ENCODE assay signal across 2 cellular contexts in the genomic region with DNA sequence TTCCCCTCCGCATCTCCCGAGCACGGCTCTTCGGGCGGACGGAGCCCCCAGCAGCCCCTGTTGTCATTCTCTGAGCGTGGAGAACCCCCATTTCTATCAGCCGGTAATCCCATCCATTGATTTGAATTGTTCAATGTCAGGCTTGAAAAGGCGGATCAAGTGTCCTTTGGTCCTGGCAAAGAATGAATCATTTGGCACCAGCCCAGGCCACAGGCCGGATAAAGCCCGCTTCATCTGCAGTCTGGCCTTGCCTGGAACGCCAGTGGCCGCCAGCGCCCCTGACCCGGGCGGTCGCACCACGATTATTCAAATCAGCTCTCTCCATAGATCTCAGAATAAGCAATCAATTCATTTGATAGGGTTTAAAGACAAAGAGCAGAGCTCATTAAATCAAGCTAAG.
TF ChIP-seq lines count a peak whose summit lies in the region.

No MANE protein-coding gene starts in this region.

TF ChIP-seq in SK-N-SH treated with all-trans-retinoic acid at 6 μM for 48 hours, 23 proteins besides CTCF, POLR2A, EP300 and RAD21 (continued from another document):
- TF ChIP-seq, protein P1, sequence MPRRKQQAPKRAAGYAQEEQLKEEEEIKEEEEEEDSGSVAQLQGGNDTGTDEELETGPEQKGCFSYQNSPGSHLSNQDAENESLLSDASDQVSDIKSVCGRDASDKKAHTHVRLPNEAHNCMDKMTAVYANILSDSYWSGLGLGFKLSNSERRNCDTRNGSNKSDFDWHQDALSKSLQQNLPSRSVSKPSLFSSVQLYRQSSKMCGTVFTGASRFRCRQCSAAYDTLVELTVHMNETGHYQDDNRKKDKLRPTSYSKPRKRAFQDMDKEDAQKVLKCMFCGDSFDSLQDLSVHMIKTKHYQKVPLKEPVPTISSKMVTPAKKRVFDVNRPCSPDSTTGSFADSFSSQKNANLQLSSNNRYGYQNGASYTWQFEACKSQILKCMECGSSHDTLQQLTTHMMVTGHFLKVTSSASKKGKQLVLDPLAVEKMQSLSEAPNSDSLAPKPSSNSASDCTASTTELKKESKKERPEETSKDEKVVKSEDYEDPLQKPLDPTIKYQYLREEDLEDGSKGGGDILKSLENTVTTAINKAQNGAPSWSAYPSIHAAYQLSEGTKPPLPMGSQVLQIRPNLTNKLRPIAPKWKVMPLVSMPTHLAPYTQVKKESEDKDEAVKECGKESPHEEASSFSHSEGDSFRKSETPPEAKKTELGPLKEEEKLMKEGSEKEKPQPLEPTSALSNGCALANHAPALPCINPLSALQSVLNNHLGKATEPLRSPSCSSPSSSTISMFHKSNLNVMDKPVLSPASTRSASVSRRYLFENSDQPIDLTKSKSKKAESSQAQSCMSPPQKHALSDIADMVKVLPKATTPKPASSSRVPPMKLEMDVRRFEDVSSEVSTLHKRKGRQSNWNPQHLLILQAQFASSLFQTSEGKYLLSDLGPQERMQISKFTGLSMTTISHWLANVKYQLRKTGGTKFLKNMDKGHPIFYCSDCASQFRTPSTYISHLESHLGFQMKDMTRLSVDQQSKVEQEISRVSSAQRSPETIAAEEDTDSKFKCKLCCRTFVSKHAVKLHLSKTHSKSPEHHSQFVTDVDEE (CRISPR knock-in tag; IDR thresholded peaks at IDR 0.05) = no peak
- TF ChIP-seq RARB (CRISPR knock-in tag; IDR thresholded peaks at IDR 0.05) (no peak), ZFP3 (CRISPR knock-in tag; IDR thresholded peaks at IDR 0.05) (no peak), PPARA (CRISPR knock-in tag; IDR thresholded peaks at IDR 0.05; ENCODE audit: borderline replicate concordance) (no peak), SNAI2 (CRISPR knock-in tag; IDR thresholded peaks at IDR 0.05) (no peak), ESRRG (CRISPR knock-in tag; IDR thresholded peaks at IDR 0.05) (no peak), ZNF8 (CRISPR knock-in tag; IDR thresholded peaks at IDR 0.05) (no peak), CSDC2 (CRISPR knock-in tag; IDR thresholded peaks at IDR 0.05) (no peak), ARNTL (CRISPR knock-in tag; IDR thresholded peaks at IDR 0.05; ENCODE audit: borderline replicate concordance, low read depth) (no peak)
- TF ChIP-seq, protein P2, sequence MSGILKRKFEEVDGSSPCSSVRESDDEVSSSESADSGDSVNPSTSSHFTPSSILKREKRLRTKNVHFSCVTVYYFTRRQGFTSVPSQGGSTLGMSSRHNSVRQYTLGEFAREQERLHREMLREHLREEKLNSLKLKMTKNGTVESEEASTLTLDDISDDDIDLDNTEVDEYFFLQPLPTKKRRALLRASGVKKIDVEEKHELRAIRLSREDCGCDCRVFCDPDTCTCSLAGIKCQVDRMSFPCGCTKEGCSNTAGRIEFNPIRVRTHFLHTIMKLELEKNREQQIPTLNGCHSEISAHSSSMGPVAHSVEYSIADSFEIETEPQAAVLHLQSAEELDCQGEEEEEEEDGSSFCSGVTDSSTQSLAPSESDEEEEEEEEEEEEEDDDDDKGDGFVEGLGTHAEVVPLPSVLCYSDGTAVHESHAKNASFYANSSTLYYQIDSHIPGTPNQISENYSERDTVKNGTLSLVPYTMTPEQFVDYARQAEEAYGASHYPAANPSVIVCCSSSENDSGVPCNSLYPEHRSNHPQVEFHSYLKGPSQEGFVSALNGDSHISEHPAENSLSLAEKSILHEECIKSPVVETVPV (CRISPR knock-in tag; IDR thresholded peaks at IDR 0.05) = no peak
TF ChIP-seq in SK-N-SH treated with all-trans-retinoic acid at 6 μM for 48 hours: peak in this region for 0.

TF ChIP-seq in SK-N-SH, 30 proteins besides CTCF, POLR2A, EP300 and RAD21 (continued from another document):
- TF ChIP-seq, protein P3, sequence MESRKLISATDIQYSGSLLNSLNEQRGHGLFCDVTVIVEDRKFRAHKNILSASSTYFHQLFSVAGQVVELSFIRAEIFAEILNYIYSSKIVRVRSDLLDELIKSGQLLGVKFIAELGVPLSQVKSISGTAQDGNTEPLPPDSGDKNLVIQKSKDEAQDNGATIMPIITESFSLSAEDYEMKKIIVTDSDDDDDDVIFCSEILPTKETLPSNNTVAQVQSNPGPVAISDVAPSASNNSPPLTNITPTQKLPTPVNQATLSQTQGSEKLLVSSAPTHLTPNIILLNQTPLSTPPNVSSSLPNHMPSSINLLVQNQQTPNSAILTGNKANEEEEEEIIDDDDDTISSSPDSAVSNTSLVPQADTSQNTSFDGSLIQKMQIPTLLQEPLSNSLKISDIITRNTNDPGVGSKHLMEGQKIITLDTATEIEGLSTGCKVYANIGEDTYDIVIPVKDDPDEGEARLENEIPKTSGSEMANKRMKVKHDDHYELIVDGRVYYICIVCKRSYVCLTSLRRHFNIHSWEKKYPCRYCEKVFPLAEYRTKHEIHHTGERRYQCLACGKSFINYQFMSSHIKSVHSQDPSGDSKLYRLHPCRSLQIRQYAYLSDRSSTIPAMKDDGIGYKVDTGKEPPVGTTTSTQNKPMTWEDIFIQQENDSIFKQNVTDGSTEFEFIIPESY (IDR thresholded peaks at IDR 0.05; ENCODE audit: borderline replicate concordance, low read depth) = no peak
- TF ChIP-seq JUND (IDR thresholded peaks at IDR 0.05) (no peak), RXRA (IDR thresholded peaks at IDR 0.05; ENCODE audit: borderline replicate concordance, low read depth) (no peak)
